Comparison of ENCODE assay signal across 20 cellular contexts in the genomic region with DNA sequence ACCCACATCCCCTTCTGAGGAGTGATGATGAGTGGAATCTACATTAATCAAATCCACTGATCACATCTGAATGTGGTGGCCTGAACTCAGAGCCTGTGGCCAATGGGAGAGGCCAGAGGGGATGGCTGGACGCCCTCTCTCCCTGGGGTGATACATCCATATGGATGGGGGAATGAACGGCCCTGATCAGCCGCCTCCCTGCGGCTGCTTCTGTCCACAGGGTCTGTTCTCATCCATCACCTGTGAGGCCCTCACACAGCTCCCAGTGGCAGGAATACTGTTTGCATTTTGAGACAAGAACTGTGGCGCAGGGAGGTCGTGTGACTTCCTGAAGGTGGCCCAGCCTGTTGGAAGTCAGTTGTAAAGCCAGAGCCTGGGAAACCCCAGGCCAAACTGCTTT.
DNase-seq lines count a peak whose midpoint lies in the region; ATAC-seq and TF ChIP-seq lines count a peak whose summit lies in the region.
"Had no signal": no experiment of that assay in that cellular context is flagged by ENCODE, and none has a peak within 500 bp of the region (broad histone marks: within the 10 kb centered on the region; RNA-seq: fewer than 3 reads in every experiment).

No MANE protein-coding gene starts in this region.

- no peak overlapping the region for H4K8ac ChIP-seq in H9 (replicated peaks; ENCODE audit: insufficient read length, low read depth, low read length)

- H3K27me3 Mint-ChIP-seq in H9 (ENCODE audit: low read depth), result peaks cover 6% of the 10 kb centered on the region
- peaks cover 14% of the 10 kb centered on the region for H3K27me3 Mint-ChIP-seq in glutamatergic neuron (ENCODE audit: unreplicated experiment)

- H3K36me3 ChIP-seq in right atrium auricular region, result no peaks in the 10 kb centered on the region
- H3K36me3 ChIP-seq: BE2C, esophagus squamous epithelium, prostate gland had no signal

- H3K27ac ChIP-seq in right atrium auricular region (no peak overlapping the region), H9 (ENCODE audit: insufficient read length, low read depth, low read length) (no peak overlapping the region)
- H3K27ac ChIP-seq: esophagus squamous epithelium, foreskin keratinocyte, prostate gland had no signal

- H3K4me2 ChIP-seq in H9 (ENCODE audit: insufficient read depth, insufficient read length, low read length), result no peak overlapping the region

- ATAC-seq in Right ventricle myocardium superior (ENCODE audit: poor library complexity) (no peak), GM21447 (IDR thresholded peaks at IDR 0.05; ENCODE audit: unreplicated experiment) (no peak)
- ATAC-seq: activated CD8-positive, alpha-beta T cell treated with anti-CD3 and anti-CD28 coated beads, Interleukin-2, amount 10 ng/mL, durations not matched to agents 7 days and 5 days; activated T-helper 17 cell treated with anti-CD3 and anti-CD28 coated beads, Interleukin-2, amount 50 U/mL, for 72 hours; foreskin keratinocyte; stimulated activated effector memory CD8-positive, alpha-beta T cell treated with anti-CD3 and anti-CD28 coated beads, Interleukin-12 subunit alpha, Interleukin-12 subunit beta, amount 100 ng/mL, for 72 hours had no signal

- no peak overlapping the region for H2BK20ac ChIP-seq in H9 (ENCODE audit: low read depth, low read length, poor library complexity, severe bottlenecking)

- H3K56ac ChIP-seq in H9 (ENCODE audit: insufficient read length, low read depth, low read length), result no peak overlapping the region

- no peaks in the 10 kb centered on the region for H3K79me1 ChIP-seq in H9 (ENCODE audit: insufficient read depth, low read depth, low read length, poor library complexity, severe bottlenecking)

- no peaks in the 10 kb centered on the region for H3K79me2 ChIP-seq in H9 (ENCODE audit: insufficient read depth, low read length)

- H2BK120ac ChIP-seq in H9 (ENCODE audit: low read depth, low read length, poor library complexity, severe bottlenecking), result no peak overlapping the region

- no peak overlapping the region for H3K14ac ChIP-seq in H9 (ENCODE audit: insufficient read depth, low read length)

- TF ChIP-seq CTCF in right atrium auricular region (IDR thresholded peaks at IDR 0.05), result no peak
- TF ChIP-seq CTCF in H9 (conservative IDR thresholded peaks at IDR 0.05), result no peak
- no peak for TF ChIP-seq CTCF in glutamatergic neuron (IDR thresholded peaks at IDR 0.05; ENCODE audit: partially characterized antibody, unreplicated experiment)
- no peak for TF ChIP-seq CTCF in GM20000 (IDR thresholded peaks at IDR 0.05; ENCODE audit: extremely low read depth, missing control alignments)

- no peak overlapping the region for H4K5ac ChIP-seq in H9 (ENCODE audit: insufficient read length, low read depth, low read length)

- H3K4me1 ChIP-seq in right atrium auricular region (no peaks in the 10 kb centered on the region), H9 (ENCODE audit: insufficient read depth, low read length) (no peaks in the 10 kb centered on the region)
- H3K4me1 ChIP-seq: esophagus squamous epithelium, foreskin keratinocyte, prostate gland had no signal

- H3K9me3 ChIP-seq in right atrium auricular region (no peaks in the 10 kb centered on the region), H9 (ENCODE audit: control insufficient read depth, low read depth, low read length) (no peaks in the 10 kb centered on the region)
- H3K9me3 ChIP-seq: BE2C, esophagus squamous epithelium, prostate gland had no signal

- H2AFZ ChIP-seq in H9 (ENCODE audit: low read length), result no peak overlapping the region

- no peaks in the 10 kb centered on the region for H4K20me1 ChIP-seq in H9 (ENCODE audit: control insufficient read depth, insufficient read depth, insufficient read length)

- H3K9ac ChIP-seq in H9 (ENCODE audit: extremely low read depth, insufficient read length, low read length), result no peak overlapping the region

- H3K18ac ChIP-seq in H9 (ENCODE audit: insufficient read length, low read depth, low read length), result no peak overlapping the region

- H3K4me3 Mint-ChIP-seq in H9 (no peak overlapping the region), glutamatergic neuron (ENCODE audit: unreplicated experiment) (no peak overlapping the region)
- H3K4me3 Mint-ChIP-seq: activated CD8-positive, alpha-beta T cell treated with anti-CD3 and anti-CD28 coated beads, Interleukin-2, amount 10 ng/mL, durations not matched to agents 7 days and 5 days; activated T-helper 17 cell treated with anti-CD3 and anti-CD28 coated beads, Interleukin-2, amount 50 U/mL, for 72 hours; stimulated activated effector memory CD8-positive, alpha-beta T cell treated with anti-CD3 and anti-CD28 coated beads, Interleukin-12 subunit alpha, Interleukin-12 subunit beta, amount 100 ng/mL, for 72 hours had no signal

- no peak overlapping the region for H2BK15ac ChIP-seq in H9 (ENCODE audit: low read depth, low read length)

- H3K36me3 Mint-ChIP-seq in H9 (ENCODE audit: insufficient read depth in 1 of 3, low read depth in 3 of 3), result no peaks in the 10 kb centered on the region
- H3K36me3 Mint-ChIP-seq in glutamatergic neuron (ENCODE audit: unreplicated experiment), result no peaks in the 10 kb centered on the region
- H3K36me3 Mint-ChIP-seq: stimulated activated effector memory CD8-positive, alpha-beta T cell treated with anti-CD3 and anti-CD28 coated beads, Interleukin-12 subunit alpha, Interleukin-12 subunit beta, amount 100 ng/mL, for 72 hours had no signal

- no peaks in the 10 kb centered on the region; a peak in 1 of 5 replicates for H3K9me3 Mint-ChIP-seq in H9
- H3K9me3 Mint-ChIP-seq in glutamatergic neuron (ENCODE audit: unreplicated experiment), result peaks cover 1% of the 10 kb centered on the region
- H3K9me3 Mint-ChIP-seq: activated T-helper 17 cell treated with anti-CD3 and anti-CD28 coated beads, Interleukin-2, amount 50 U/mL, for 72 hours; stimulated activated effector memory CD8-positive, alpha-beta T cell treated with anti-CD3 and anti-CD28 coated beads, Interleukin-12 subunit alpha, Interleukin-12 subunit beta, amount 100 ng/mL, for 72 hours had no signal

- peak; percentile 21 for DNase-seq in Right ventricle myocardium superior
- DNase-seq in right atrium auricular region (ENCODE audit: low spot score), result no peak
- DNase-seq in H9, result peak; percentile 22
- DNase-seq in glutamatergic neuron, result no peak
- peak; percentile 48 for DNase-seq in posterior vena cava (ENCODE audit: low spot score)
- no peak for DNase-seq in NCI-H2107 treated with DMSO at 0.1 percent for 48 hours (lab: John Stamatoyannopoulos, UW; ENCODE audit: unreplicated experiment)
- DNase-seq in GM20000 (ENCODE audit: low spot score), result no peak
- DNase-seq: activated CD8-positive, alpha-beta T cell treated with anti-CD3 and anti-CD28 coated beads, Interleukin-2, amount 10 ng/mL, durations not matched to agents 7 days and 5 days; esophagus squamous epithelium; MM.1S; NCI-H1930; stimulated activated CD4-positive, alpha-beta T cell treated with anti-CD3 and anti-CD28 coated beads, Interleukin-15, amount 100 ng/mL, for 24 hours; stimulated activated CD4-positive, alpha-beta T cell treated with anti-CD3 and anti-CD28 coated beads, Interleukin-4, amount 100 ng/mL, for 4 hours; trophoblast cell had no signal

- no peak overlapping the region for H3K4ac ChIP-seq in H9 (ENCODE audit: low read depth, low read length)

- H3K23ac ChIP-seq in H9 (ENCODE audit: insufficient read length, low read depth, low read length), result no peak overlapping the region

- H3K4me1 Mint-ChIP-seq in H9, result peaks cover 16 to 31% of the 10 kb centered on the region in 2 experiments
- peaks cover 3% of the 10 kb centered on the region for H3K4me1 Mint-ChIP-seq in glutamatergic neuron (ENCODE audit: low read depth, unreplicated experiment)
- H3K4me1 Mint-ChIP-seq: activated T-helper 17 cell treated with anti-CD3 and anti-CD28 coated beads, Interleukin-2, amount 50 U/mL, for 72 hours had no signal

- H3K27me3 ChIP-seq in right atrium auricular region (no peaks in the 10 kb centered on the region), H9 (ENCODE audit: insufficient read depth, low read length) (no peaks in the 10 kb centered on the region)
- H3K27me3 ChIP-seq: BE2C had no signal

- no peak overlapping the region for H2BK5ac ChIP-seq in H9 (ENCODE audit: insufficient read length, low read length)

- no peak overlapping the region for H3K27ac Mint-ChIP-seq in H9
- H3K27ac Mint-ChIP-seq in glutamatergic neuron (ENCODE audit: unreplicated experiment), result peak overlapping the region; percentile 17
- H3K27ac Mint-ChIP-seq: activated CD8-positive, alpha-beta T cell treated with anti-CD3 and anti-CD28 coated beads, Interleukin-2, amount 10 ng/mL, durations not matched to agents 7 days and 5 days; activated T-helper 17 cell treated with anti-CD3 and anti-CD28 coated beads, Interleukin-2, amount 50 U/mL, for 72 hours had no signal

- intact Hi-C loops in Right ventricle myocardium superior (cut with DNase I) (no loop called here), posterior vena cava (cut with DNase I) (no loop called here)

- no peaks in the 10 kb centered on the region for H3K23me2 ChIP-seq in H9 (ENCODE audit: insufficient read length, low read depth, low read length, poor library complexity, severe bottlenecking)

- no peak overlapping the region for H4K91ac ChIP-seq in H9 (ENCODE audit: insufficient read length, low read depth, low read length)

- no peak overlapping the region for H2AK5ac ChIP-seq in H9 (ENCODE audit: insufficient read length, low read length)

- WGBS in H9 (ENCODE audit: extremely low coverage, insufficient read length, low lambda C conversion rate), result no CpG with 5 or more reads among the region's 6 CpGs

- no peak overlapping the region for H3T11ph ChIP-seq in H9 (ENCODE audit: low read length)

- no peak overlapping the region for H2BK12ac ChIP-seq in H9 (ENCODE audit: insufficient read length, low read depth, low read length)

- no peak overlapping the region for H3K4me3 ChIP-seq in right atrium auricular region
- H3K4me3 ChIP-seq: esophagus squamous epithelium, prostate gland had no signal

Comparison
In these comparisons a context has a peak if more than half of its experiments do, and no peak if none do; other contexts are left out.
1. DNase-seq: peak in Right ventricle myocardium superior (single experiment), H9 (single experiment) and posterior vena cava (single experiment); none in right atrium auricular region (single experiment), glutamatergic neuron (single experiment), NCI-H2107 treated with DMSO at 0.1 percent for 48 hours (single experiment) and GM20000 (single experiment).